Comparison of ENCODE assay signal across 23 cellular contexts in the genomic region with DNA sequence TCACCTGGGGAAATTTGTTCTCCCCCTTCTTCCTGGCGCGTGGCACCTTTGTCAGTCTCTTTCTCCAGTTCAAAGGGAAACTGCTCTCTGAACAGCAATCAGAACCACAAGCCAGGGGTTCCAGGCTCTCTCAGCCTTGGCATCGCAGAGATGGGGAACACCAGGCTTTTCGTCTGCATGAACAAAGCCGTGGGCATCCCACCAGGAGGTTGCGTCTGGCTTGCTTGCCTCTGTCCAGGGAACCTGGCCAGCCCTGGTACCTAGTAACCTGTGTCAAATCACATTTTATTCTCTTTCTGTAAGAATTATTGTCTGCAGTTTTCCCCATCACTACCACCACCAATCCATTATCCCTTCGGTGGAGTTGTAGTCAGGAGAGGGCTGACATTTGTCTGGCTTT.
"Had no signal": no experiment of that assay in that cellular context is flagged by ENCODE, and none has a peak within 500 bp of the region (broad histone marks: within the 10 kb centered on the region; RNA-seq: fewer than 3 reads in every experiment).

No MANE protein-coding gene starts in this region.

- H3K4me3 Mint-ChIP-seq: dendritic cell treated with granulocyte-macrophage colony-stimulating factor and Interleukin-4, amounts not matched to agents 40 ng/mL and 50 ng/mL, for 4 days; effector memory CD8-positive, alpha-beta T cell; endodermal cell; naive B cell had no signal

- H3K27ac ChIP-seq: colonic mucosa, epithelial cell of prostate, esophagus squamous epithelium, gastrocnemius medialis, heart right ventricle, left lung, lower lobe of right lung had no signal

- DNase-seq: colonic mucosa; cortex of kidney; effector CD8-positive, alpha-beta T cell; effector memory CD8-positive, alpha-beta T cell; endodermal cell; erythroblast; esophagus squamous epithelium; foreskin fibroblast; foreskin melanocyte; gastrocnemius medialis; glutamatergic neuron; heart right ventricle; hippocampal formation; left cardiac atrium; left ventricle myocardium superior; mesenchymal stem cell; midbrain; naive B cell had no signal

- H3K4me1 ChIP-seq: colonic mucosa had no signal

- H3K27ac Mint-ChIP-seq: dendritic cell treated with granulocyte-macrophage colony-stimulating factor and Interleukin-4, amounts not matched to agents 40 ng/mL and 50 ng/mL, for 4 days; effector memory CD8-positive, alpha-beta T cell; endodermal cell; naive B cell had no signal

- H3K9me3 Mint-ChIP-seq: effector memory CD8-positive, alpha-beta T cell had no signal

- H3K9me3 ChIP-seq: colonic mucosa, gastrocnemius medialis, lower lobe of right lung had no signal

- ATAC-seq: effector memory CD8-positive, alpha-beta T cell; esophagus mucosa; gastrocnemius medialis; heart right ventricle; left cardiac atrium; left lung; left ventricle myocardium superior; lower lobe of right lung had no signal

- H3K4me3 ChIP-seq: colonic mucosa, esophagus squamous epithelium, gastrocnemius medialis, heart right ventricle, left lung, lower lobe of right lung had no signal

- H3K36me3 ChIP-seq: colonic mucosa, esophagus squamous epithelium, gastrocnemius medialis, heart right ventricle, left lung, lower lobe of right lung had no signal
